Comparison of ENCODE assay signal across 12 cellular contexts in genomic region chr9:84862786-84863185, GRCh38.
DNase-seq lines count a peak whose midpoint lies in the region; ATAC-seq, FAIRE-seq and TF ChIP-seq lines count a peak whose summit lies in the region.
"Had no signal": no experiment of that assay in that cellular context is flagged by ENCODE, and none has a peak within 500 bp of the region (broad histone marks: within the 10 kb centered on the region; RNA-seq: fewer than 3 reads in every experiment).

No MANE protein-coding gene starts in this region.

- H3K4me2 ChIP-seq in H1 (ENCODE audit: insufficient read depth in 1 of 2, low read depth in 2 of 2, low read length in 2 of 2), result peak overlapping the region in 1 of 2 experiments; percentile 38; a peak in 2 of 4 replicates

- no peak for TF ChIP-seq RAD21 in H1 (IDR thresholded peaks at IDR 0.05 in 1 of 2, conservative IDR thresholded peaks at IDR 0.05 in 1 of 2; ENCODE audit: low read depth in 2 of 2, low read length in 2 of 2)

- H4K5ac ChIP-seq in H1 (ENCODE audit: insufficient read length, low read depth, low read length), result no peak overlapping the region

- no peak for TF ChIP-seq POLR2A in H1 (IDR thresholded peaks at IDR 0.05; ENCODE audit: control extremely low read depth in 1 of 2, low read depth in 2 of 2, low read length in 2 of 2)

- H3K23me2 ChIP-seq in H1 (ENCODE audit: low read depth, low read length), result no peaks in the 10 kb centered on the region

- POLR2A ChIA-PET in H1 (lab: Charles Lee; ENCODE audit: partially characterized antibody), result interaction anchor here (1.5 kb wide), 1 partner anchor 11 kb away, joined by 6 read pairs; no protein-coding TSS in a partner anchor

- H3K27ac ChIP-seq in H1 (ENCODE audit: low read depth, low read length) (no peak overlapping the region), lung (ENCODE audit: low read depth in 1 of 2, low read length in 1 of 2) (peak overlapping the region in 1 of 2 donors; percentile 52), small intestine (ENCODE audit: low read depth in 1 of 2, low read length in 1 of 2) (no peak overlapping the region)
- H3K27ac ChIP-seq: SJSA1 had no signal

- CTCF ChIA-PET in H1 (lab: Charles Lee; ENCODE audit: partially characterized antibody), result interaction anchor here (0.6 to 1.6 kb wide), 6 partner anchors 10 to 35 kb away, joined by 3 to 4 read pairs (median 3); no protein-coding TSS in a partner anchor

- H3K36me3 ChIP-seq in MG63 (no peaks in the 10 kb centered on the region), H1 (ENCODE audit: control insufficient read depth in 2 of 4, insufficient read depth in 4 of 4, low read length in 3 of 4) (no peaks in the 10 kb centered on the region), lung (ENCODE audit: control insufficient read depth in 2 of 2, insufficient read depth in 2 of 2, low read length in 2 of 2) (no peaks in the 10 kb centered on the region), small intestine (ENCODE audit: control insufficient read depth in 2 of 2, insufficient read depth in 2 of 2, low read length in 2 of 2) (no peaks in the 10 kb centered on the region)
- H3K36me3 ChIP-seq: SJSA1 had no signal

- H2BK15ac ChIP-seq in H1 (ENCODE audit: low read length), result no peak overlapping the region

- H3K14ac ChIP-seq in H1 (ENCODE audit: insufficient read length), result no peak overlapping the region

- H3K9me3 ChIP-seq in MG63 (no peaks in the 10 kb centered on the region), H1 (ENCODE audit: insufficient read depth in 2 of 2, low read depth in 1 of 2, low read length in 1 of 2) (no peaks in the 10 kb centered on the region), lung (ENCODE audit: control insufficient read depth in 2 of 2, insufficient read depth in 1 of 2, low read length in 1 of 2) (no peaks in the 10 kb centered on the region), small intestine (ENCODE audit: control insufficient read depth, low read depth) (no peaks in the 10 kb centered on the region)
- H3K9me3 ChIP-seq: SJSA1 had no signal

- H3K56ac ChIP-seq in H1 (replicated peaks; ENCODE audit: insufficient read length, low read depth, low read length), result no peak overlapping the region

- 13% methylated on average over 1 of the region's 1 CpG; no CpG with 5 or more reads in 1 of the 2 experiments for WGBS in H1 (ENCODE audit: extremely low coverage in 1 of 2, insufficient coverage in 1 of 2, insufficient read length in 1 of 2, insufficient replicate concordance in 2 of 2, low coverage in 1 of 2, low lambda C conversion rate in 2 of 2, missing lambda C conversion rate in 1 of 2), 2 experiments
- WGBS in lung, 2 donors, result 15 to 33% methylated on average over 1 of the region's 1 CpG
- WGBS in small intestine, 3 donors, result 11 to 14% (median 11%) methylated on average over 1 of the region's 1 CpG

- H3K27me3 ChIP-seq in MG63 (no peaks in the 10 kb centered on the region), H1 (replicated peaks in 1 of 4; ENCODE audit: control insufficient read depth in 3 of 4, extremely low read depth in 1 of 4, insufficient read depth in 3 of 4, low read length in 3 of 4) (no peaks in the 10 kb centered on the region), lung (ENCODE audit: control insufficient read depth, insufficient read depth) (no peaks in the 10 kb centered on the region), small intestine (ENCODE audit: control insufficient read depth in 2 of 2, insufficient read depth in 2 of 2, low read length in 2 of 2) (no peaks in the 10 kb centered on the region)
- H3K27me3 ChIP-seq: SJSA1 had no signal

- H3K4me3 ChIP-seq in MG63 (no peak overlapping the region), H1 (ENCODE audit: extremely low read depth in 1 of 4, insufficient read depth in 2 of 4, low read depth in 3 of 4, low read length in 4 of 4) (no peak overlapping the region; a peak in 1 of 8 replicates), lung (no peak overlapping the region), small intestine (ENCODE audit: low read depth in 1 of 2, low read length in 2 of 2) (no peak overlapping the region)
- H3K4me3 ChIP-seq: GM12878, SJSA1 had no signal

- H3K79me2 ChIP-seq in H1 (ENCODE audit: control insufficient read depth in 1 of 2, insufficient read depth in 2 of 2, low read length in 2 of 2), result no peaks in the 10 kb centered on the region

- no peak overlapping the region for H2AK5ac ChIP-seq in H1 (ENCODE audit: low read depth, low read length)

- no peaks in the 10 kb centered on the region for H3K79me1 ChIP-seq in H1 (ENCODE audit: low read depth, low read length)

- H2AFZ ChIP-seq in H1 (ENCODE audit: low read length), result no peak overlapping the region

- H2BK20ac ChIP-seq in H1 (ENCODE audit: low read length), result peak overlapping the region; percentile 63; the same call in 1 of the 2 replicates

- H2BK12ac ChIP-seq in H1 (ENCODE audit: low read depth, low read length), result peak overlapping the region; percentile 94

- TF ChIP-seq CTCF in H1 (IDR thresholded peaks at IDR 0.05; ENCODE audit: control extremely low read depth in 1 of 3, insufficient read depth in 1 of 3, low read depth in 1 of 3, low read length in 3 of 3) (no peak), lung (IDR thresholded peaks at IDR 0.05; ENCODE audit: control extremely low read depth, extremely low read depth) (no peak)

- H3K4ac ChIP-seq in H1 (replicated peaks; ENCODE audit: insufficient read length, low read depth, low read length), result no peak overlapping the region

- no peak overlapping the region for H3K9ac ChIP-seq in H1 (replicated peaks in 1 of 4; ENCODE audit: extremely low read depth in 1 of 4, low read depth in 3 of 4, low read length in 3 of 4)

- ATAC-seq in lung (ENCODE audit: insufficient read depth, low FRiP score), result peak; percentile 68
- ATAC-seq: GM12878 had no signal

- no peaks in the 10 kb centered on the region for H4K20me1 ChIP-seq in H1 (replicated peaks in 1 of 2; ENCODE audit: control insufficient read depth in 1 of 2, insufficient read depth in 2 of 2, low read length in 2 of 2)

- DNase-seq in COLO829 (ENCODE audit: low spot score) (peak; percentile 36), MG63 (peak; percentile 72), H1 (ENCODE audit: low read depth in 1 of 2, low spot score in 2 of 2) (peak; percentile 66), lung (ENCODE audit: low spot score) (peak; percentile 45), NCI-H345 (lab: John Stamatoyannopoulos, UW) (no peak), OCI-M2 (lab: John Stamatoyannopoulos, UW; ENCODE audit: unreplicated experiment) (no peak), NCI-H1417 treated with DMSO at 0.1 percent for 48 hours (lab: John Stamatoyannopoulos, UW) (no peak), small intestine (no peak)
- DNase-seq: CD4-positive, CD25-positive, alpha-beta regulatory T cell; NCI-H2029 treated with DMSO at 0.1 percent for 48 hours had no signal

- peak overlapping the region; percentile 70 for H4K91ac ChIP-seq in H1 (replicated peaks; ENCODE audit: insufficient read length, low read length)

- no peak overlapping the region for H3K23ac ChIP-seq in H1 (ENCODE audit: insufficient read length)

- peak overlapping the region; percentile 74; the same call in 1 of the 2 replicates for H3K18ac ChIP-seq in H1 (ENCODE audit: extremely low read depth, low read length)

- H2BK120ac ChIP-seq in H1 (replicated peaks; ENCODE audit: low read depth, low read length), result peak overlapping the region; percentile 35

- FAIRE-seq in H1 (lab: Jason Lieb, UNC), result peak; percentile 96
- no peak for FAIRE-seq in small intestine (lab: Jason Lieb, UNC)
- FAIRE-seq: GM12878 had no signal

- peak overlapping the region; percentile 79; the same call in 1 of the 2 replicates for H2BK5ac ChIP-seq in H1 (ENCODE audit: low read depth, low read length)

- TF ChIP-seq EP300 in H1 (IDR thresholded peaks at IDR 0.05; ENCODE audit: borderline replicate concordance in 1 of 2, low read depth in 2 of 2, low read length in 2 of 2), result peak in 1 of 2 experiments; percentile 46; a peak in 1 of 3 replicates

- H3K4me1 ChIP-seq in H1 (replicated peaks in 1 of 4; ENCODE audit: control insufficient read depth in 3 of 4, insufficient read depth in 4 of 4, low read length in 3 of 4), result peaks cover 3 to 28% (median 18%) of the 10 kb centered on the region in 4 experiments; a peak in 4 of 7 replicates
- peaks cover 3 to 6% of the 10 kb centered on the region in 2 donors for H3K4me1 ChIP-seq in lung (ENCODE audit: control insufficient read depth in 2 of 2, insufficient read depth in 2 of 2, low read length in 2 of 2)
- H3K4me1 ChIP-seq in small intestine (ENCODE audit: control insufficient read depth in 2 of 2, insufficient read depth in 1 of 2, low read depth in 1 of 2, low read length in 1 of 2), result no peaks in the 10 kb centered on the region

- H4K8ac ChIP-seq in H1 (ENCODE audit: extremely low read depth, insufficient read depth, low read length), result no peak overlapping the region

TF ChIP-seq in H1, 55 proteins besides CTCF, POLR2A, EP300 and RAD21 (continues in another document):
- no peak for TF ChIP-seq ATF2 (IDR thresholded peaks at IDR 0.05; ENCODE audit: low read length)
- TF ChIP-seq TAF1 (IDR thresholded peaks at IDR 0.05; ENCODE audit: low read depth, low read length), result 0 out of 2 replicates have a peak, but pooled peaks have one; percentile 32
- TF ChIP-seq CBX8 (IDR thresholded peaks at IDR 0.05; ENCODE audit: borderline replicate concordance, low read depth, low read length), result no peak
- TF ChIP-seq EGR1 (IDR thresholded peaks at IDR 0.05; ENCODE audit: borderline replicate concordance, low read depth, low read length), result no peak
- no peak for TF ChIP-seq ASH2L (IDR thresholded peaks at IDR 0.05; ENCODE audit: low read length)
- TF ChIP-seq MAFK (IDR thresholded peaks at IDR 0.05; ENCODE audit: low read depth, low read length), result no peak
- TF ChIP-seq ATF3 (IDR thresholded peaks at IDR 0.05; ENCODE audit: insufficient read depth, low read depth, low read length), result no peak
- TF ChIP-seq CREB1 (IDR thresholded peaks at IDR 0.05), result no peak
- peak; percentile 90 for TF ChIP-seq JUND (IDR thresholded peaks at IDR 0.05; ENCODE audit: low read length)
- no peak for TF ChIP-seq FOSL1 (IDR thresholded peaks at IDR 0.05; ENCODE audit: insufficient read depth, low read depth, low read length)
- no peak for TF ChIP-seq BRCA1 (IDR thresholded peaks at IDR 0.05; ENCODE audit: low read depth, low read length)

Comparison
In these comparisons a context has a peak if more than half of its experiments do, and no peak if none do; other contexts are left out.
1. DNase-seq: peak in COLO829 (single experiment), MG63 (single experiment), H1 (2 of 2) and lung (single experiment); none in NCI-H345 (single experiment), OCI-M2 (single experiment), NCI-H1417 treated with DMSO at 0.1 percent for 48 hours (single experiment) and small intestine (single experiment).